In the genomic region with DNA sequence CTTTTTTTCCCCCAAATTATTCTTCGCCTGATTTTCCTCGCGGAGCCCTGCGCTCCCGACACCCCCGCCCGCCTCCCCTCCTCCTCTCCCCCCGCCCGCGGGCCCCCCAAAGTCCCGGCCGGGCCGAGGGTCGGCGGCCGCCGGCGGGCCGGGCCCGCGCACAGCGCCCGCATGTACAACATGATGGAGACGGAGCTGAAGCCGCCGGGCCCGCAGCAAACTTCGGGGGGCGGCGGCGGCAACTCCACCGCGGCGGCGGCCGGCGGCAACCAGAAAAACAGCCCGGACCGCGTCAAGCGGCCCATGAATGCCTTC, we compare ENCODE assay signal across 10 cellular contexts. TPM values are rescaled to one million over a fixed set of nuclear protein-coding genes. Genes with fewer than 3 reads are reported as not detected.
DNase-seq lines count a peak whose midpoint lies in the region; ATAC-seq and TF ChIP-seq lines count a peak whose summit lies in the region.
"Had no signal": no experiment of that assay in that cellular context is flagged by ENCODE, and none has a peak within 500 bp of the region (broad histone marks: within the 10 kb centered on the region; RNA-seq: fewer than 3 reads in every experiment).

No MANE protein-coding gene starts in this region.

- no peak for TF ChIP-seq CTCF in OCI-LY1 (IDR thresholded peaks at IDR 0.05; ENCODE audit: low read length)
- no peak for TF ChIP-seq CTCF in esophagus muscularis mucosa (IDR thresholded peaks at IDR 0.05)
- TF ChIP-seq CTCF in parathyroid adenoma (IDR thresholded peaks at IDR 0.05): no peak

- no peak for TF ChIP-seq POLR2A in esophagus muscularis mucosa (IDR thresholded peaks at IDR 0.05; ENCODE audit: low read depth)

- H3K36me3 ChIP-seq in ES-I3 (ENCODE audit: insufficient read depth, low read length) (peaks cover 3% of the 10 kb centered on the region; the same call in 1 of the 2 replicates), OCI-LY1 (ENCODE audit: insufficient read depth, low read length) (peaks cover 17% of the 10 kb centered on the region), esophagus muscularis mucosa (no peaks in the 10 kb centered on the region), parathyroid adenoma (ENCODE audit: control insufficient read depth, insufficient read depth, low read length) (no peaks in the 10 kb centered on the region)

- no peaks in the 10 kb centered on the region for H4K20me1 ChIP-seq in OCI-LY1 (ENCODE audit: insufficient read depth, low read length)

- H3K9ac ChIP-seq in ES-I3 (ENCODE audit: low read depth, low read length) (peak overlapping the region; percentile 85), OCI-LY1 (ENCODE audit: low read length) (no peak overlapping the region), parathyroid adenoma (no peak overlapping the region)

- peaks cover 21% of the 10 kb centered on the region for H3K4me1 ChIP-seq in ES-I3 (ENCODE audit: insufficient read depth, low read length)
- peaks cover 73% of the 10 kb centered on the region for H3K4me1 ChIP-seq in OCI-LY1 (ENCODE audit: insufficient read depth, low read length, severe bottlenecking)
- peaks cover 17 to 38% (median 35%) of the 10 kb centered on the region in 4 donors for H3K4me1 ChIP-seq in esophagus muscularis mucosa
- peaks cover 3% of the 10 kb centered on the region for H3K4me1 ChIP-seq in parathyroid adenoma

- no peak overlapping the region for H2AFZ ChIP-seq in OCI-LY1 (ENCODE audit: low read length)
- peak overlapping the region; percentile 34 for H2AFZ ChIP-seq in parathyroid adenoma

- H3K4me2 ChIP-seq in OCI-LY1 (ENCODE audit: low read length) (no peak overlapping the region), parathyroid adenoma (ENCODE audit: low read length) (peak overlapping the region; percentile 55)

- H3K9me3 ChIP-seq in ES-I3 (ENCODE audit: control insufficient read depth, insufficient read depth, low read length) (no peaks in the 10 kb centered on the region), OCI-LY1 (ENCODE audit: low read length) (no peaks in the 10 kb centered on the region), esophagus muscularis mucosa (no peaks in the 10 kb centered on the region), parathyroid adenoma (ENCODE audit: control insufficient read depth, low read length) (no peaks in the 10 kb centered on the region)

- peak; percentile 17 for DNase-seq in esophagus muscularis mucosa (ENCODE audit: extremely low spot score)
- no peak for DNase-seq in C1 segment of cervical spinal cord (lab: John Stamatoyannopoulos, UW)
- no peak for DNase-seq in EL

- no peaks in the 10 kb centered on the region for H3K27me3 ChIP-seq in OCI-LY1 (ENCODE audit: insufficient read depth, low read length)
- peaks cover 0 to 100% (median 83%) of the 10 kb centered on the region in 4 donors for H3K27me3 ChIP-seq in esophagus muscularis mucosa
- peaks cover 17% of the 10 kb centered on the region for H3K27me3 ChIP-seq in parathyroid adenoma (ENCODE audit: control insufficient read depth, insufficient read depth, low read length)

- H3F3A ChIP-seq in OCI-LY1 (ENCODE audit: insufficient read depth, low read length): no peaks in the 10 kb centered on the region

- ATAC-seq in HG03139 (IDR thresholded peaks at IDR 0.05; ENCODE audit: unreplicated experiment) (no peak), HG02970 (IDR thresholded peaks at IDR 0.05; ENCODE audit: low FRiP score, unreplicated experiment) (no peak)

- no peaks in the 10 kb centered on the region for H3K9me2 ChIP-seq in OCI-LY1 (ENCODE audit: low read depth, low read length)

- no peak for TF ChIP-seq EP300 in esophagus muscularis mucosa (IDR thresholded peaks at IDR 0.05)

- intact Hi-C loops in esophagus muscularis mucosa (cut with DNase I): loop anchor here (5.0 kb wide), 1 partner anchor 545 kb away; no protein-coding TSS in a partner anchor

- peaks cover 34% of the 10 kb centered on the region for H3K79me2 ChIP-seq in OCI-LY1 (ENCODE audit: insufficient read depth, low read length)
- H3K79me2 ChIP-seq in parathyroid adenoma: no peaks in the 10 kb centered on the region

- H3K27ac ChIP-seq in OCI-LY1 (ENCODE audit: low read depth, low read length, poor library complexity, severe bottlenecking) (peak overlapping the region; percentile 82), esophagus muscularis mucosa (replicated peaks in 1 of 4) (peak overlapping the region; percentile 35 to 47 (median 44)), parathyroid adenoma (no peak overlapping the region)

- H3K4me3 ChIP-seq in OCI-LY1 (ENCODE audit: low read depth, low read length, poor library complexity, severe bottlenecking) (no peak overlapping the region), esophagus muscularis mucosa (peak overlapping the region; percentile 45 to 51 (median 48)), parathyroid adenoma (ENCODE audit: low read depth, low read length) (no peak overlapping the region)

- 2% methylated on average over 27 of the region's 41 CpGs for WGBS in esophagus muscularis mucosa

RNA-seq across cellular contexts. Expression of a gene that starts 0.4 kb away (rescaled TPM):
- 1 to 10 TPM; 2.5 to 7.3 (median 4.0) TPM for total RNA-seq in esophagus muscularis mucosa
- total RNA-seq: myocyte; T-helper 2 cell treated with Interferon-gamma antibody and Interleukin-4, amounts not matched to agents 100 ng/mL and 5 ng/mL, for 36 hours had no signal

Comparison
In these comparisons a context has a peak if more than half of its experiments do, and no peak if none do; other contexts are left out.
1. H3K4me3 ChIP-seq: peak in esophagus muscularis mucosa (4 of 4); none in OCI-LY1 (single experiment) and parathyroid adenoma (single experiment).